In genomic region chr12:132270969-132271754, GRCh38 we compare ENCODE assay signal across 1 cellular context.
TF ChIP-seq lines count a peak whose summit lies in the region.

No MANE protein-coding gene starts in this region.

TF ChIP-seq in H1, 55 proteins besides CTCF, POLR2A, EP300 and RAD21 (continued from another document):
- TF ChIP-seq RNF2 (IDR thresholded peaks at IDR 0.05; ENCODE audit: borderline replicate concordance, low read depth, low read length, missing control alignments, poor library complexity, severe bottlenecking) (no peak), PHF8 (conservative IDR thresholded peaks at IDR 0.05; ENCODE audit: low read depth, low read length) (no peak)
